ENCODE assay signal across 34 cellular contexts in genomic region chr21:22889445-22889844, GRCh38.
"Had no signal": no experiment of that assay in that cellular context is flagged by ENCODE, and none has a peak within 500 bp of the region (broad histone marks: within the 10 kb centered on the region; RNA-seq: fewer than 3 reads in every experiment).

No MANE protein-coding gene starts in this region.

- DNase-seq: activated B cell treated with CpG ODN at 0.5 μM for 24 hours; activated CD4-positive, alpha-beta memory T cell treated with anti-CD3 and anti-CD28 coated beads for 36 hours; activated CD4-positive, alpha-beta T cell treated with anti-CD3 and anti-CD28 coated beads for 4 hours; activated CD4-positive, alpha-beta T cell treated with anti-CD3 and anti-CD28 coated beads, Interleukin-2, amount 10 ng/mL, durations not matched to agents 24 days and 14 days; activated CD4-positive, alpha-beta T cell treated with anti-CD3 and anti-CD28 coated beads, Interleukin-2, amount 50 U/mL, for 1 hour; activated CD4-positive, alpha-beta T cell treated with anti-CD3 and anti-CD28 coated beads, Interleukin-2, amount 50 U/mL, for 4 hours; activated CD4-positive, CD25-positive, alpha-beta regulatory T cell treated with anti-CD3 and anti-CD28 coated beads, Interleukin-2, amount 50 U/mL, for 72 hours; activated CD8-positive, alpha-beta memory T cell treated with anti-CD3 and anti-CD28 coated beads, Interleukin-2, amount 50 U/mL, for 4 hours; activated CD8-positive, alpha-beta T cell treated with anti-CD3 and anti-CD28 coated beads for 36 hours; activated effector memory CD4-positive, alpha-beta T cell treated with anti-CD3 and anti-CD28 coated beads, Interleukin-2, amount 50 U/mL, for 16 hours; activated gamma-delta T cell treated with Interleukin-2 at 50 U/mL for 16 hours; activated naive CD4-positive, alpha-beta T cell; activated naive CD4-positive, alpha-beta T cell treated with anti-CD3 and anti-CD28 coated beads for 36 hours; activated naive CD4-positive, alpha-beta T cell treated with anti-CD3 and anti-CD28 coated beads, Interleukin-2, amount 50 U/mL, for 16 hours; activated naive CD8-positive, alpha-beta T cell treated with anti-CD3 and anti-CD28 coated beads for 36 hours; activated T-cell treated with anti-CD3 and anti-CD28 coated beads for 4 hours; activated T-cell treated with anti-CD3 and anti-CD28 coated beads, Interleukin-2, amount 50 U/mL, for 1 hour; activated T-cell treated with anti-CD3 and anti-CD28 coated beads, Interleukin-2, amount 50 U/mL, for 4 hours; activated T-cell treated with anti-CD3 and anti-CD28 coated beads, Interleukin-2, amount 50 U/mL, for 72 hours; adrenal gland; amniotic stem cell; aorta; body of pancreas; brain microvascular endothelial cell; caudate nucleus; cerebellar nuclear complex; T-helper 2 cell; T-helper 9 cell had no signal

- ATAC-seq: activated CD8-positive, alpha-beta T cell treated with anti-CD3 and anti-CD28 coated beads for 36 hours; activated naive CD4-positive, alpha-beta T cell treated with anti-CD3 and anti-CD28 coated beads, Interleukin-2, amount 50 U/mL, for 72 hours; activated T-cell treated with anti-CD3 and anti-CD28 coated beads, Interleukin-2, amount 50 U/mL, for 4 hours; activated T-cell treated with anti-CD3 and anti-CD28 coated beads, Interleukin-2, amount 50 U/mL, for 72 hours; activated T-helper 17 cell treated with anti-CD3 and anti-CD28 coated beads, Interleukin-2, amount 50 U/mL, for 72 hours; body of pancreas had no signal

- FAIRE-seq: astrocyte, TTC549 had no signal

- H3K4me3 ChIP-seq: adrenal gland, body of pancreas, breast epithelium, cardiac muscle cell had no signal

- H3K27me3 ChIP-seq: adrenal gland, body of pancreas, brain microvascular endothelial cell, breast epithelium, cardiac muscle cell had no signal

- H3K36me3 ChIP-seq: adrenal gland, brain microvascular endothelial cell, breast epithelium, cardiac muscle cell had no signal
